Comparison of ENCODE assay signal across 2 cellular contexts in genomic region chr4:53676402-53676871, GRCh38.
TF ChIP-seq lines count a peak whose summit lies in the region.

No MANE protein-coding gene starts in this region.

TF ChIP-seq in liver, 16 proteins besides CTCF, POLR2A, EP300 and RAD21 (continued from another document):
- TF ChIP-seq REST (IDR thresholded peaks at IDR 0.05), result no peak
- TF ChIP-seq RXRA (IDR thresholded peaks at IDR 0.05), result peak; percentile 15 to 47
- no peak for TF ChIP-seq TAF1 (conservative IDR thresholded peaks at IDR 0.05)
- TF ChIP-seq HNF4A (conservative IDR thresholded peaks at IDR 0.05), result no peak
- TF ChIP-seq ZBTB33 (IDR thresholded peaks at IDR 0.05), result no peak

TF ChIP-seq in HepG2, 621 proteins besides CTCF, POLR2A, EP300 and RAD21 (continued from another document):
- TF ChIP-seq RERE (CRISPR knock-in tag; IDR thresholded peaks at IDR 0.05; ENCODE audit: low read depth) (no peak), ZMYM3 (CRISPR knock-in tag; IDR thresholded peaks at IDR 0.05) (no peak), GLMP (CRISPR knock-in tag; IDR thresholded peaks at IDR 0.05; ENCODE audit: borderline replicate concordance) (no peak), DBP (CRISPR knock-in tag; IDR thresholded peaks at IDR 0.05; ENCODE audit: not compliant biosample characterization) (no peak), ZNF484 (CRISPR knock-in tag; IDR thresholded peaks at IDR 0.05; ENCODE audit: borderline replicate concordance, low read depth) (no peak), JUND (CRISPR knock-in tag; IDR thresholded peaks at IDR 0.05) (no peak), ZNF691 (CRISPR knock-in tag; IDR thresholded peaks at IDR 0.05; ENCODE audit: borderline replicate concordance, low read depth) (no peak), ZNF570 (CRISPR knock-in tag; IDR thresholded peaks at IDR 0.05; ENCODE audit: borderline replicate concordance) (no peak), TARDBP (CRISPR knock-in tag; IDR thresholded peaks at IDR 0.05) (no peak), SAFB2 (CRISPR knock-in tag; IDR thresholded peaks at IDR 0.05; ENCODE audit: borderline replicate concordance, low read depth) (no peak), HDAC2 (CRISPR knock-in tag; IDR thresholded peaks at IDR 0.05) (no peak), EHMT2 (IDR thresholded peaks at IDR 0.05; ENCODE audit: borderline replicate concordance, low read depth, low read length) (no peak)
